In the genomic region with DNA sequence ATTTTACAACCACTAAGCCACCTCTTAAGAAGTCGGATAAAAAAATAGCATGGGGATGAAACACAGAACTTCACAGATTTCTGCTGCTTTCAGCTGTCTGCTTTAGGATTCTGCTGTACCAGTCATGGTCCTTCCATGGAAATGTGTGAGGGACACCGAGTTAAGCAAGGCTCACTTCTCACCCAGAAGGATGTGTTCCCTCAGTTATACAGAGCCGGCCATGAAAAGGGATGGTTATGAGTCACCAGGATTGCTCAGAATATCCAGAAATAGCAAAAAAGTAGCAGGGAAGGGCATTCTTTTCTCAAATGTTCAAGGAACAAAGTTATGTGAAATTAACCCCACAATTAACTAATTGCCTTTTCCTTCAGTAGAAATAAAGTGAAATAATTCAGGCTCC, we compare ENCODE assay signal across 15 cellular contexts.
DNase-seq lines count a peak whose midpoint lies in the region; TF ChIP-seq lines count a peak whose summit lies in the region.
"Had no signal": no experiment of that assay in that cellular context is flagged by ENCODE, and none has a peak within 500 bp of the region (broad histone marks: within the 10 kb centered on the region; RNA-seq: fewer than 3 reads in every experiment).

No MANE protein-coding gene starts in this region.

- H3K9me3 ChIP-seq in skeletal muscle satellite cell (replicated peaks; ENCODE audit: low read length) (no peaks in the 10 kb centered on the region), A673 (ENCODE audit: low read depth, low read length, poor library complexity, severe bottlenecking) (no peaks in the 10 kb centered on the region)

- H3K4me2 ChIP-seq in skeletal muscle satellite cell (ENCODE audit: low read length), result peak overlapping the region; percentile 12

- H3K27ac ChIP-seq in A673 (ENCODE audit: low read depth, low read length, poor library complexity, severe bottlenecking), result no peak overlapping the region

- H3K4me1 ChIP-seq in skeletal muscle satellite cell (ENCODE audit: control insufficient read depth, insufficient read depth, low read length), result peaks cover 9% of the 10 kb centered on the region
- H3K4me1 ChIP-seq in A673 (ENCODE audit: insufficient read depth, low read length, poor library complexity, severe bottlenecking), result no peaks in the 10 kb centered on the region

- CTCF ChIA-PET in HEK293T (lab: Yijun Ruan, JAX) (no interaction called here), A673 (lab: Charles Lee) (no interaction called here)

- intact Hi-C loops in A673 (cut with micrococcal nuclease; ENCODE audit: unreplicated experiment), result no loop called here

- BruUV-seq in A673 (replicated peaks; lab: Mats Ljungman, UMichigan), result no TSS peak

- TF ChIP-seq CTCF in fibroblast of pulmonary artery (IDR thresholded peaks at IDR 0.05; ENCODE audit: low read length, missing control alignments) (no peak), A673 (conservative IDR thresholded peaks at IDR 0.05; ENCODE audit: low read depth, low read length) (no peak)

- POLR2A ChIA-PET in HEK293T (lab: Yijun Ruan, JAX) (no interaction called here), A673 (lab: Charles Lee; ENCODE audit: low non-redundant PET) (no interaction called here)

- H3K4me3 ChIP-seq in fibroblast of pulmonary artery (replicated peaks; ENCODE audit: low read depth, low read length) (no peak overlapping the region), skeletal muscle satellite cell (ENCODE audit: low read length) (no peak overlapping the region), A673 (ENCODE audit: low read depth, low read length, poor library complexity, severe bottlenecking) (no peak overlapping the region)

- DNase-seq in EL, result peak; percentile 68
- DNase-seq in RKO (ENCODE audit: low spot score), result peak; percentile 4
- DNase-seq in fibroblast of pulmonary artery (ENCODE audit: low read depth), result peak; percentile 11
- DNase-seq in HEK293T (ENCODE audit: extremely low spot score), result no peak
- no peak for DNase-seq in NCI-H2227 treated with DMSO at 0.1 percent for 48 hours (lab: John Stamatoyannopoulos, UW)
- no peak for DNase-seq in GF-D8 (lab: John Stamatoyannopoulos, UW)
- DNase-seq in A673 (ENCODE audit: low spot score), result no peak
- DNase-seq: activated CD8-positive, alpha-beta T cell treated with anti-CD3 and anti-CD28 coated beads for 36 hours; activated naive CD4-positive, alpha-beta T cell treated with anti-CD3 and anti-CD28 coated beads, Interleukin-2, amount 10 ng/mL, durations not matched to agents 7 days and 5 days; activated T-cell treated with anti-CD3 and anti-CD28 coated beads, Interleukin-2, amount 50 U/mL, for 24 hours; C1 segment of cervical spinal cord; NCI-H2029 treated with DMSO at 0.1 percent for 48 hours; NCI-H524; Right ventricle myocardium superior had no signal

- no peaks in the 10 kb centered on the region for H3K36me3 ChIP-seq in skeletal muscle satellite cell (ENCODE audit: insufficient read depth, low read length)
- no peaks in the 10 kb centered on the region for H3K36me3 ChIP-seq in A673 (ENCODE audit: insufficient read depth, low read length, poor library complexity, severe bottlenecking)

- no peak overlapping the region for H3K9ac ChIP-seq in skeletal muscle satellite cell (ENCODE audit: low read depth, low read length)

- H3K27me3 ChIP-seq in skeletal muscle satellite cell (ENCODE audit: control insufficient read depth, insufficient read depth, low read length) (no peaks in the 10 kb centered on the region), A673 (replicated peaks; ENCODE audit: insufficient read depth, low read depth, low read length, poor library complexity) (no peaks in the 10 kb centered on the region)

TF ChIP-seq in HEK293T, 16 proteins besides CTCF, POLR2A, EP300 and RAD21:
- TF ChIP-seq ELF4 (IDR thresholded peaks at IDR 0.05), result no peak
- TF ChIP-seq NFRKB (IDR thresholded peaks at IDR 0.05), result no peak
- TF ChIP-seq HDGF (IDR thresholded peaks at IDR 0.05; ENCODE audit: borderline replicate concordance), result no peak
- TF ChIP-seq ZNF384 (IDR thresholded peaks at IDR 0.05), result no peak
- no peak for TF ChIP-seq TARDBP (IDR thresholded peaks at IDR 0.05)
- TF ChIP-seq CTBP1 (IDR thresholded peaks at IDR 0.05; ENCODE audit: borderline replicate concordance), result no peak
- no peak for TF ChIP-seq L3MBTL2 (conservative IDR thresholded peaks at IDR 0.05)
- TF ChIP-seq, protein P1, sequence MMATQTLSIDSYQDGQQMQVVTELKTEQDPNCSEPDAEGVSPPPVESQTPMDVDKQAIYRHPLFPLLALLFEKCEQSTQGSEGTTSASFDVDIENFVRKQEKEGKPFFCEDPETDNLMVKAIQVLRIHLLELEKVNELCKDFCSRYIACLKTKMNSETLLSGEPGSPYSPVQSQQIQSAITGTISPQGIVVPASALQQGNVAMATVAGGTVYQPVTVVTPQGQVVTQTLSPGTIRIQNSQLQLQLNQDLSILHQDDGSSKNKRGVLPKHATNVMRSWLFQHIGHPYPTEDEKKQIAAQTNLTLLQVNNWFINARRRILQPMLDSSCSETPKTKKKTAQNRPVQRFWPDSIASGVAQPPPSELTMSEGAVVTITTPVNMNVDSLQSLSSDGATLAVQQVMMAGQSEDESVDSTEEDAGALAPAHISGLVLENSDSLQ (IDR thresholded peaks at IDR 0.05), result no peak
- TF ChIP-seq FOXK2 (IDR thresholded peaks at IDR 0.05), result no peak
- TF ChIP-seq FOXA1 (IDR thresholded peaks at IDR 0.05), result no peak
- TF ChIP-seq BHLHE40 (IDR thresholded peaks at IDR 0.05; ENCODE audit: borderline replicate concordance), result no peak
- no peak for TF ChIP-seq LEF1 (IDR thresholded peaks at IDR 0.05; ENCODE audit: borderline replicate concordance)
- no peak for TF ChIP-seq ARNT (IDR thresholded peaks at IDR 0.05)
- TF ChIP-seq SUZ12 (IDR thresholded peaks at IDR 0.05), result no peak
- no peak for TF ChIP-seq SP1 (IDR thresholded peaks at IDR 0.05)
- no peak for TF ChIP-seq FOXM1 (IDR thresholded peaks at IDR 0.05; ENCODE audit: borderline replicate concordance)

Comparison
In these comparisons a context has a peak if more than half of its experiments do, and no peak if none do; other contexts are left out.
1. DNase-seq: peak in EL (single experiment), RKO (single experiment) and fibroblast of pulmonary artery (single experiment); none in HEK293T (single experiment), NCI-H2227 treated with DMSO at 0.1 percent for 48 hours (single experiment), GF-D8 (single experiment) and A673 (single experiment).